In genomic region chr19:2057484-2058469, GRCh38 we compare ENCODE assay signal across 1 cellular context.
TF ChIP-seq lines count a peak whose summit lies in the region.

No MANE protein-coding gene starts in this region.

TF ChIP-seq in GM23338, 12 proteins besides CTCF, POLR2A, EP300 and RAD21 (continued from another document):
- no peak for TF ChIP-seq STAT1 (IDR thresholded peaks at IDR 0.05; ENCODE audit: unreplicated experiment)
- no peak for TF ChIP-seq ZNF462 (CRISPR knock-in tag; IDR thresholded peaks at IDR 0.05)
- TF ChIP-seq ZNF331 (CRISPR knock-in tag; IDR thresholded peaks at IDR 0.05; ENCODE audit: low read depth) = no peak
- TF ChIP-seq JUNB (IDR thresholded peaks at IDR 0.05; ENCODE audit: unreplicated experiment) = no peak
- no peak for TF ChIP-seq NANOG (IDR thresholded peaks at IDR 0.05; ENCODE audit: borderline replicate concordance)
- TF ChIP-seq POLR2AphosphoS5 (IDR thresholded peaks at IDR 0.05; ENCODE audit: low read depth) = no peak
- no peak for TF ChIP-seq ETS1 (IDR thresholded peaks at IDR 0.05)
- TF ChIP-seq EZH2phosphoT487 (IDR thresholded peaks at IDR 0.05; ENCODE audit: unreplicated experiment) = no peak
- no peak for TF ChIP-seq CREB1 (CRISPR knock-in tag; IDR thresholded peaks at IDR 0.05; ENCODE audit: low read depth)
- TF ChIP-seq EZH2 (IDR thresholded peaks at IDR 0.05; ENCODE audit: low read depth, unreplicated experiment) = no peak
- no peak for TF ChIP-seq ZNF114 (CRISPR knock-in tag; IDR thresholded peaks at IDR 0.05)
